Comparison of ENCODE assay signal across 1 cellular context in genomic region chr2:224156436-224156835, GRCh38.
TF ChIP-seq lines count a peak whose summit lies in the region.

No MANE protein-coding gene starts in this region.

TF ChIP-seq in HepG2, 621 proteins besides CTCF, POLR2A, EP300 and RAD21:
- TF ChIP-seq CENPX (CRISPR knock-in tag; IDR thresholded peaks at IDR 0.05): no peak
- no peak for TF ChIP-seq U2AF2 (IDR thresholded peaks at IDR 0.05; ENCODE audit: low read depth, low read length)
- no peak for TF ChIP-seq CREB1 (IDR thresholded peaks at IDR 0.05)
- no peak for TF ChIP-seq CREB1 (CRISPR knock-in tag; IDR thresholded peaks at IDR 0.05)
- no peak for TF ChIP-seq NFRKB (IDR thresholded peaks at IDR 0.05)
- TF ChIP-seq ZSCAN29 (CRISPR knock-in tag; conservative IDR thresholded peaks at IDR 0.05): no peak
- no peak for TF ChIP-seq ZNF552 (CRISPR knock-in tag; IDR thresholded peaks at IDR 0.05; ENCODE audit: borderline replicate concordance)
- no peak for TF ChIP-seq FOXO4 (CRISPR knock-in tag; conservative IDR thresholded peaks at IDR 0.05)
- TF ChIP-seq RCOR2 (CRISPR knock-in tag; IDR thresholded peaks at IDR 0.05): no peak
- TF ChIP-seq IKZF5 (CRISPR knock-in tag; IDR thresholded peaks at IDR 0.05): no peak
- no peak for TF ChIP-seq EZH2 (conservative IDR thresholded peaks at IDR 0.05; ENCODE audit: low read depth, low read length)
